In genomic region chr12:39611818-39612217, GRCh38 we compare ENCODE assay signal across 22 cellular contexts. TPM values are rescaled to one million over a fixed set of nuclear protein-coding genes. Genes with fewer than 3 reads are reported as not detected.
"Had no signal": no experiment of that assay in that cellular context is flagged by ENCODE, and none has a peak within 500 bp of the region (broad histone marks: within the 10 kb centered on the region; RNA-seq: fewer than 3 reads in every experiment).

No MANE protein-coding gene starts in this region.

- H3K27me3 ChIP-seq: gastrocnemius medialis, left lung, right atrium auricular region, SJCRH30, testis had no signal

- H3K4me3 Mint-ChIP-seq: activated CD4-positive, alpha-beta T cell treated with anti-CD3 and anti-CD28 coated beads for 36 hours; naive B cell; type B pancreatic cell; WTC11 had no signal

- FAIRE-seq: bronchial epithelial cell, kidney had no signal

- H3K4me3 ChIP-seq: gastrocnemius medialis, left lung, mucosa of descending colon, prostate gland, right atrium auricular region, SJCRH30, testis had no signal

- H3K4me1 Mint-ChIP-seq: naive B cell, WTC11 had no signal

- H3K36me3 Mint-ChIP-seq: naive B cell, type B pancreatic cell, WTC11 had no signal

- ATAC-seq: activated CD4-positive, alpha-beta T cell treated with anti-CD3 and anti-CD28 coated beads for 36 hours; esophagus mucosa; gastrocnemius medialis; left lung; mucosa of descending colon; WTC11 had no signal

- H3K9me3 Mint-ChIP-seq: naive B cell, type B pancreatic cell, WTC11 had no signal

- H3K27ac Mint-ChIP-seq: activated CD4-positive, alpha-beta T cell treated with anti-CD3 and anti-CD28 coated beads for 36 hours; naive B cell; type B pancreatic cell; WTC11 had no signal

- H3K27me3 Mint-ChIP-seq: activated CD4-positive, alpha-beta T cell treated with anti-CD3 and anti-CD28 coated beads for 36 hours; naive B cell; type B pancreatic cell had no signal

- H3K9me3 ChIP-seq: gastrocnemius medialis, left lung, mucosa of descending colon, prostate gland, right atrium auricular region, SJCRH30, testis had no signal

- H3K4me1 ChIP-seq: gastrocnemius medialis, left lung, prostate gland, right atrium auricular region, SJCRH30, testis had no signal

- H3K27ac ChIP-seq: gastrocnemius medialis, left lung, prostate gland, SJCRH30, testis had no signal

- DNase-seq: activated CD4-positive, alpha-beta T cell treated with anti-CD3 and anti-CD28 coated beads for 36 hours; activated naive CD4-positive, alpha-beta T cell; effector CD8-positive, alpha-beta T cell; gastrocnemius medialis; head of caudate nucleus; kidney; left lung; mucosa of descending colon; naive B cell; SJCRH30; stimulated activated CD4-positive, alpha-beta T cell treated with anti-CD3 and anti-CD28 coated beads, Interleukin-12 subunit alpha, Interleukin-12 subunit beta, amount 100 ng/mL, for 4 hours; stimulated activated CD4-positive, alpha-beta T cell treated with anti-CD3 and anti-CD28 coated beads, Interleukin-1b, Interleukin-23, amount 100 ng/mL, for 48 hours; stimulated activated CD8-positive, alpha-beta memory T cell treated with anti-CD3 and anti-CD28 coated beads, Interleukin-4, amount 100 ng/mL, for 48 hours; stimulated activated naive CD4-positive, alpha-beta T cell treated with Interleukin-2 at 50 U/mL for 16 hours; testis had no signal

- H3K36me3 ChIP-seq: gastrocnemius medialis, left lung, prostate gland, right atrium auricular region, SJCRH30 had no signal

RNA-seq across cellular contexts. Expression of gene ABCD2, which starts 7.8 kb away (rescaled TPM):
- total RNA-seq: bronchial epithelial cell, osteocyte, WTC11 had no signal
